In the genomic region with DNA sequence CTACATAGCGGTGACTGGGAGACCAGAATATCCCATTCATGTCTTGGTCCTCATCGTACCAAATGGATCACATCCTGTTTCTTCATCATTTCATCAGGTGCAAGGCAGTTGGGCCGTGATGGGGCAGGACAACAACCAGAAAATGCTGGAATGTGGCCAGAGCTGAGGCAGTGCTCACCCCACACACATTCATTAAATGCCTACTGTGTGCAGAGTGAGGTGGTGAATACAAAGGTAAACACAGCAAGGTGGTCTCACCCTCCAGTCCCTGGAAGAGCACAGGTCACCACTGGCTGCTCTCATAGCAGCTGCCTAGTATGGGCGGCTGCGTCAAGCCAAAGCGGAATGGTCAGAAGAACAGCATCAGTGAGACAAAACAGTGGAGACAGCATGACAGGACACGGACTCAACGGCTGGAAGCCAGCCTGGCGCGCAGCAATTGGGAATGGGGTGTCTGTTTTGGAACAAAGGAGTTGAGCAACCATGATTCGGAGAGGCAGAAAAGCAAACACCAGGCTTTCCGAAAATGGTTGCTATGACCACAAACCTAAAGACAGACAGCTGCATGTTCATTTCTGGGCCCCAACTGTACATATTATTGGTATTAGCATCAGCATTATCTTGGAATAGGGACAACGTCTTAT, we compare ENCODE assay signal across 15 cellular contexts. TPM values are rescaled to one million over a fixed set of nuclear protein-coding genes. Genes with fewer than 3 reads are reported as not detected.
A peak's percentile ranks its signal among the peaks of the same experiment; 100 is the strongest.
DNase-seq lines count a peak whose midpoint lies in the region; ATAC-seq and TF ChIP-seq lines count a peak whose summit lies in the region.
"Had no signal": no experiment of that assay in that cellular context is flagged by ENCODE, and none has a peak within 500 bp of the region (broad histone marks: within the 10 kb centered on the region; RNA-seq: fewer than 3 reads in every experiment).

No MANE protein-coding gene starts in this region.

- H3K36me3 Mint-ChIP-seq in endothelial cell (ENCODE audit: low read depth, unreplicated experiment), result no peaks in the 10 kb centered on the region
- H3K36me3 Mint-ChIP-seq: activated CD4-positive, alpha-beta memory T cell treated with anti-CD3 and anti-CD28 coated beads for 36 hours; activated naive CD8-positive, alpha-beta T cell treated with anti-CD3 and anti-CD28 coated beads, Interleukin-2, amount 10 ng/mL, durations not matched to agents 7 days and 5 days; CD4-positive, alpha-beta memory T cell had no signal

- peak in 3 of 4 donors; percentile 54 to 67 (median 54) for ATAC-seq in psoas muscle
- no peak for ATAC-seq in activated CD4-positive, CD25-positive, alpha-beta regulatory T cell treated with anti-CD3 and anti-CD28 coated beads, Interleukin-2, amount 50 U/mL, for 24 hours

- H3K9me3 ChIP-seq in HEK293 (ENCODE audit: control insufficient read depth, insufficient read depth, low read depth, low read length) (no peaks in the 10 kb centered on the region), psoas muscle (no peaks in the 10 kb centered on the region)
- H3K9me3 ChIP-seq: prostate gland had no signal

- intact Hi-C loops in psoas muscle (cut with DNase I), result no loop called here

- peaks cover 6% of the 10 kb centered on the region for H3K27me3 Mint-ChIP-seq in endothelial cell (ENCODE audit: unreplicated experiment)

- H3K27ac ChIP-seq in HEK293 (ENCODE audit: extremely low read depth, low read depth, low read length), result no peak overlapping the region
- peak overlapping the region; percentile 9 for H3K27ac ChIP-seq in psoas muscle
- H3K27ac ChIP-seq: prostate gland had no signal

- 47 to 62% (median 61%) methylated on average over 13 of the region's 13 CpGs for WGBS in psoas muscle, 3 donors

- POLR2A ChIA-PET in HEK293 (lab: Yijun Ruan, JAX), result no interaction called here

- H3K36me3 ChIP-seq in HEK293 (ENCODE audit: control insufficient read depth in 2 of 2, insufficient read depth in 1 of 2, low read length in 2 of 2) (no peaks in the 10 kb centered on the region), psoas muscle (ENCODE audit: insufficient read depth in 1 of 2, low read depth in 1 of 2) (no peaks in the 10 kb centered on the region)
- H3K36me3 ChIP-seq: prostate gland had no signal

- H3K4me1 ChIP-seq in HEK293 (ENCODE audit: control insufficient read depth, insufficient read depth, low read length) (no peaks in the 10 kb centered on the region; the same call in 1 of the 2 replicates), psoas muscle (no peaks in the 10 kb centered on the region)
- H3K4me1 ChIP-seq: prostate gland had no signal

- no peaks in the 10 kb centered on the region for H3K27me3 ChIP-seq in psoas muscle (ENCODE audit: insufficient read depth in 3 of 3, low read length in 2 of 3)

- DNase-seq in NCI-H69 (lab: John Stamatoyannopoulos, UW), result peak; percentile 95
- DNase-seq in fibroblast of gingiva (ENCODE audit: low read depth), result peak; percentile 71
- DNase-seq in psoas muscle, result peak; percentile 78 to 82
- no peak for DNase-seq in middle frontal gyrus (ENCODE audit: extremely low spot score, low spot score)
- DNase-seq in endothelial cell (ENCODE audit: low spot score), result no peak
- DNase-seq in activated CD8-positive, alpha-beta memory T cell treated with anti-CD3 and anti-CD28 coated beads, Interleukin-2, amount 50 U/mL, for 48 hours, result no peak
- DNase-seq: activated CD4-positive, alpha-beta memory T cell treated with anti-CD3 and anti-CD28 coated beads for 36 hours; activated naive CD8-positive, alpha-beta T cell treated with anti-CD3 and anti-CD28 coated beads, Interleukin-2, amount 10 ng/mL, durations not matched to agents 7 days and 5 days; CD4-positive, alpha-beta memory T cell; kidney glomerular epithelial cell; NCI-H2171 treated with DMSO at 0.1 percent for 48 hours had no signal

- no peak overlapping the region for H3K27ac Mint-ChIP-seq in endothelial cell (ENCODE audit: unreplicated experiment)
- H3K27ac Mint-ChIP-seq: activated CD4-positive, alpha-beta memory T cell treated with anti-CD3 and anti-CD28 coated beads for 36 hours; activated naive CD8-positive, alpha-beta T cell treated with anti-CD3 and anti-CD28 coated beads, Interleukin-2, amount 10 ng/mL, durations not matched to agents 7 days and 5 days; CD4-positive, alpha-beta memory T cell had no signal

- TF ChIP-seq CTCF in HEK293 (tag by site-specific recombination; IDR thresholded peaks at IDR 0.05) (no peak), psoas muscle (IDR thresholded peaks at IDR 0.05) (no peak), endothelial cell (IDR thresholded peaks at IDR 0.05; ENCODE audit: unreplicated experiment) (no peak)

- CTCF ChIA-PET in HEK293 (lab: Yijun Ruan, JAX), result interaction anchor here (1.2 to 8.8 kb wide), 4 partner anchors 9 to 17 kb away, joined by 3 to 73 read pairs (median 12); no protein-coding TSS in a partner anchor

- H3K9me3 Mint-ChIP-seq in endothelial cell (ENCODE audit: unreplicated experiment), result no peaks in the 10 kb centered on the region
- H3K9me3 Mint-ChIP-seq: activated CD4-positive, alpha-beta memory T cell treated with anti-CD3 and anti-CD28 coated beads for 36 hours; activated naive CD8-positive, alpha-beta T cell treated with anti-CD3 and anti-CD28 coated beads, Interleukin-2, amount 10 ng/mL, durations not matched to agents 7 days and 5 days; CD4-positive, alpha-beta memory T cell had no signal

- H3K4me3 Mint-ChIP-seq in endothelial cell (ENCODE audit: unreplicated experiment), result no peak overlapping the region
- H3K4me3 Mint-ChIP-seq: activated CD4-positive, alpha-beta memory T cell treated with anti-CD3 and anti-CD28 coated beads for 36 hours; activated naive CD8-positive, alpha-beta T cell treated with anti-CD3 and anti-CD28 coated beads, Interleukin-2, amount 10 ng/mL, durations not matched to agents 7 days and 5 days; CD4-positive, alpha-beta memory T cell had no signal

- peaks cover 6% of the 10 kb centered on the region for H3K4me1 Mint-ChIP-seq in endothelial cell (ENCODE audit: unreplicated experiment)

- H3K4me3 ChIP-seq in HEK293 (ENCODE audit: low read depth, low read length) (no peak overlapping the region), psoas muscle (no peak overlapping the region)
- H3K4me3 ChIP-seq: prostate gland had no signal

TF ChIP-seq in HEK293, 187 proteins besides CTCF, POLR2A, EP300 and RAD21 (continues in another document):
- TF ChIP-seq KLF1 (tag by site-specific recombination; IDR thresholded peaks at IDR 0.05) (no peak), ZNF600 (tag by site-specific recombination; IDR thresholded peaks at IDR 0.05) (peak; percentile 76), SCRT1 (tag by site-specific recombination; IDR thresholded peaks at IDR 0.05; ENCODE audit: borderline replicate concordance) (no peak)
- TF ChIP-seq, protein P1, sequence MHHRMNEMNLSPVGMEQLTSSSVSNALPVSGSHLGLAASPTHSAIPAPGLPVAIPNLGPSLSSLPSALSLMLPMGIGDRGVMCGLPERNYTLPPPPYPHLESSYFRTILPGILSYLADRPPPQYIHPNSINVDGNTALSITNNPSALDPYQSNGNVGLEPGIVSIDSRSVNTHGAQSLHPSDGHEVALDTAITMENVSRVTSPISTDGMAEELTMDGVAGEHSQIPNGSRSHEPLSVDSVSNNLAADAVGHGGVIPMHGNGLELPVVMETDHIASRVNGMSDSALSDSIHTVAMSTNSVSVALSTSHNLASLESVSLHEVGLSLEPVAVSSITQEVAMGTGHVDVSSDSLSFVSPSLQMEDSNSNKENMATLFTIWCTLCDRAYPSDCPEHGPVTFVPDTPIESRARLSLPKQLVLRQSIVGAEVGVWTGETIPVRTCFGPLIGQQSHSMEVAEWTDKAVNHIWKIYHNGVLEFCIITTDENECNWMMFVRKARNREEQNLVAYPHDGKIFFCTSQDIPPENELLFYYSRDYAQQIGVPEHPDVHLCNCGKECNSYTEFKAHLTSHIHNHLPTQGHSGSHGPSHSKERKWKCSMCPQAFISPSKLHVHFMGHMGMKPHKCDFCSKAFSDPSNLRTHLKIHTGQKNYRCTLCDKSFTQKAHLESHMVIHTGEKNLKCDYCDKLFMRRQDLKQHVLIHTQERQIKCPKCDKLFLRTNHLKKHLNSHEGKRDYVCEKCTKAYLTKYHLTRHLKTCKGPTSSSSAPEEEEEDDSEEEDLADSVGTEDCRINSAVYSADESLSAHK (tag by site-specific recombination; IDR thresholded peaks at IDR 0.05), result no peak
- TF ChIP-seq, protein P2, sequence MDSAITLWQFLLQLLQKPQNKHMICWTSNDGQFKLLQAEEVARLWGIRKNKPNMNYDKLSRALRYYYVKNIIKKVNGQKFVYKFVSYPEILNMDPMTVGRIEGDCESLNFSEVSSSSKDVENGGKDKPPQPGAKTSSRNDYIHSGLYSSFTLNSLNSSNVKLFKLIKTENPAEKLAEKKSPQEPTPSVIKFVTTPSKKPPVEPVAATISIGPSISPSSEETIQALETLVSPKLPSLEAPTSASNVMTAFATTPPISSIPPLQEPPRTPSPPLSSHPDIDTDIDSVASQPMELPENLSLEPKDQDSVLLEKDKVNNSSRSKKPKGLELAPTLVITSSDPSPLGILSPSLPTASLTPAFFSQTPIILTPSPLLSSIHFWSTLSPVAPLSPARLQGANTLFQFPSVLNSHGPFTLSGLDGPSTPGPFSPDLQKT (IDR thresholded peaks at IDR 0.05; ENCODE audit: borderline replicate concordance, low read depth, low read length), result no peak

RNA-seq across cellular contexts. Expression of a gene that starts 5.6 kb away (rescaled TPM):
- total RNA-seq in psoas muscle (100 to 1,000 TPM in 1 of 4 donors, 10 to 100 TPM in 3; 17.1 to 109 (median 31.6) TPM), endothelial cell (ENCODE audit: unreplicated experiment) (0.36 TPM)
- polyA plus RNA-seq in psoas muscle, result 10 to 100 TPM in 2 of 3 donors, 1 to 10 TPM in 1; 7.4 to 32.6 (median 20.4) TPM

RNA-seq across cellular contexts. Expression of a gene that starts 28.1 kb away (rescaled TPM):
- not detected for total RNA-seq in psoas muscle
- 1 to 10 TPM in 1 of 3 donors, under 1 TPM in 2; 0.38 to 1.2 (median 0.39) TPM for polyA plus RNA-seq in psoas muscle
- total RNA-seq in endothelial cell (ENCODE audit: unreplicated experiment), result 1.2 TPM
- total RNA-seq: activated CD4-positive, alpha-beta memory T cell treated with anti-CD3 and anti-CD28 coated beads for 36 hours; prostate gland; SK-MEL-5 had no signal

RNA-seq across cellular contexts. Expression of a gene that starts 35.7 kb away (rescaled TPM):
- total RNA-seq in psoas muscle, result 1 to 10 TPM; 2.9 to 4.6 (median 4.1) TPM
- polyA plus RNA-seq in psoas muscle, result 1 to 10 TPM; 1.8 to 8.5 (median 2.7) TPM
- total RNA-seq in endothelial cell (ENCODE audit: unreplicated experiment), result 637 TPM
- polyA plus RNA-seq: CD4-positive, alpha-beta memory T cell had no signal

RNA-seq across cellular contexts. Expression of a gene that starts 35.8 kb away (rescaled TPM):
- total RNA-seq in psoas muscle (100 to 1,000 TPM; 101 to 192 (median 129) TPM), endothelial cell (ENCODE audit: unreplicated experiment) (193 TPM)
- polyA plus RNA-seq in psoas muscle, result 100 to 1,000 TPM in 2 of 3 donors, 10 to 100 TPM in 1; 97.2 to 179 (median 108) TPM

RNA-seq across cellular contexts. Expression of a gene that starts 56.4 kb away (rescaled TPM):
- total RNA-seq in psoas muscle, result 10 to 100 TPM; 20.8 to 44.5 (median 32.9) TPM
- polyA plus RNA-seq in psoas muscle, result 10 to 100 TPM in 2 of 3 donors, 1 to 10 TPM in 1; 9.6 to 24.0 (median 13.5) TPM
- 16.6 TPM for total RNA-seq in endothelial cell (ENCODE audit: unreplicated experiment)

Comparison
In these comparisons a context has a peak if more than half of its experiments do, and no peak if none do; other contexts are left out.
1. DNase-seq: peak in NCI-H69 (single experiment), fibroblast of gingiva (single experiment) and psoas muscle (2 of 2); none in middle frontal gyrus (single experiment), endothelial cell (single experiment) and activated CD8-positive, alpha-beta memory T cell treated with anti-CD3 and anti-CD28 coated beads, Interleukin-2, amount 50 U/mL, for 48 hours (single experiment).
2. ATAC-seq: peak in psoas muscle (3 of 4); none in activated CD4-positive, CD25-positive, alpha-beta regulatory T cell treated with anti-CD3 and anti-CD28 coated beads, Interleukin-2, amount 50 U/mL, for 24 hours (0 of 2).
3. RNA of a gene that starts 5.6 kb away (total RNA-seq): 17.1 to 109 TPM in psoas muscle; 0.36 TPM in endothelial cell (single experiment); every median in the first group is over 10 times any median in the second.
4. RNA of a gene that starts 35.7 kb away (total RNA-seq): 637 TPM in endothelial cell (single experiment); 2.9 to 4.6 TPM in psoas muscle; every median in the first group is over 100 times any median in the second.